In genomic region chr19:47467914-47468313, GRCh38 we compare ENCODE assay signal across 17 cellular contexts. TPM values are rescaled to one million over a fixed set of nuclear protein-coding genes. Genes with fewer than 3 reads are reported as not detected.
DNase-seq lines count a peak whose midpoint lies in the region; ATAC-seq, FAIRE-seq and TF ChIP-seq lines count a peak whose summit lies in the region.
"Had no signal": no experiment of that assay in that cellular context is flagged by ENCODE, and none has a peak within 500 bp of the region (broad histone marks: within the 10 kb centered on the region; RNA-seq: fewer than 3 reads in every experiment).

No MANE protein-coding gene starts in this region.

- H3K4me1 Mint-ChIP-seq in brain = peaks cover 71% of the 10 kb centered on the region

- peaks cover 0 to 1% (median 0%) of the 10 kb centered on the region in 5 experiments for H3K9me3 Mint-ChIP-seq in brain
- H3K9me3 Mint-ChIP-seq: CD8-positive, alpha-beta T cell had no signal

- peaks cover 23% of the 10 kb centered on the region for H3K27me3 Mint-ChIP-seq in brain

- peaks cover 10% of the 10 kb centered on the region for H3K36me3 Mint-ChIP-seq in brain
- H3K36me3 Mint-ChIP-seq: CD8-positive, alpha-beta T cell had no signal

- TF ChIP-seq EP300 in sigmoid colon (IDR thresholded peaks at IDR 0.05) = no peak

- in situ Hi-C loops in KBM-7 (cut with MboI; ENCODE audit: low pct_unique_long_range_greater_than_20kb, low sequenced_read_pairs) = no loop called here

- H3K27me3 ChIP-seq in H7 (ENCODE audit: control insufficient read depth, insufficient read depth, low read length) = peaks cover 22% of the 10 kb centered on the region
- peaks cover 0 to 8% (median 0%) of the 10 kb centered on the region in 3 donors for H3K27me3 ChIP-seq in sigmoid colon
- peaks cover 54% of the 10 kb centered on the region for H3K27me3 ChIP-seq in lower lobe of right lung (ENCODE audit: low read depth)

- TF ChIP-seq POLR2A in sigmoid colon (IDR thresholded peaks at IDR 0.05) = no peak

- H3K27ac ChIP-seq in kidney (ENCODE audit: low read depth in 2 of 2, low read length in 2 of 2) (no peak overlapping the region), sigmoid colon (peak overlapping the region in 3 of 4 donors; percentile 84 to 86 (median 85)), lower lobe of right lung (no peak overlapping the region)
- H3K27ac ChIP-seq: C4-2B had no signal

- 44 to 49% methylated on average over 9 of the region's 9 CpGs for WGBS in sigmoid colon, 2 donors

- H3K4me3 Mint-ChIP-seq in brain = peak overlapping the region; percentile 9 to 93 (median 39)
- H3K4me3 Mint-ChIP-seq: CD8-positive, alpha-beta T cell had no signal

- H3K36me3 ChIP-seq in H7 (replicated peaks; ENCODE audit: control insufficient read depth, insufficient read depth, low read length) (no peaks in the 10 kb centered on the region), kidney (ENCODE audit: control insufficient read depth in 1 of 2, insufficient read depth in 2 of 2, low read length in 2 of 2) (no peaks in the 10 kb centered on the region), sigmoid colon (peaks cover 0 to 10% (median 0%) of the 10 kb centered on the region in 4 donors), lower lobe of right lung (no peaks in the 10 kb centered on the region)
- H3K36me3 ChIP-seq: BE2C had no signal

- intact Hi-C loops in kidney (cut with DNase I) = no loop called here
- intact Hi-C loops in sigmoid colon (cut with DNase I) = no loop called here
- intact Hi-C loops in lower lobe of right lung (cut with DNase I) = no loop called here

- H3K27ac Mint-ChIP-seq in brain = peak overlapping the region in 2 of 5 experiments; percentile 42 to 81
- H3K27ac Mint-ChIP-seq: CD8-positive, alpha-beta T cell had no signal

- H3K9me3 ChIP-seq in kidney (ENCODE audit: control insufficient read depth in 1 of 2, low read length in 2 of 2) (no peaks in the 10 kb centered on the region), sigmoid colon (no peaks in the 10 kb centered on the region), lower lobe of right lung (no peaks in the 10 kb centered on the region)
- H3K9me3 ChIP-seq: BE2C had no signal

- TF ChIP-seq CTCF in brain (conservative IDR thresholded peaks at IDR 0.05) = no peak
- TF ChIP-seq CTCF in kidney (IDR thresholded peaks at IDR 0.05; ENCODE audit: borderline replicate concordance, extremely low read depth, insufficient read depth) = no peak
- TF ChIP-seq CTCF in sigmoid colon (IDR thresholded peaks at IDR 0.05) = no peak
- TF ChIP-seq CTCF in lower lobe of right lung (IDR thresholded peaks at IDR 0.05) = no peak

- H3K4me3 ChIP-seq in H7 (ENCODE audit: insufficient read depth, low read depth, low read length) = no peak overlapping the region
- H3K4me3 ChIP-seq in kidney (ENCODE audit: low read length in 2 of 2) = no peak overlapping the region
- H3K4me3 ChIP-seq in sigmoid colon = no peak overlapping the region
- no peak overlapping the region for H3K4me3 ChIP-seq in lower lobe of right lung

- no peak overlapping the region for H3K9ac ChIP-seq in kidney (ENCODE audit: low read length in 2 of 2)

- H3K4me1 ChIP-seq in kidney (ENCODE audit: control insufficient read depth in 1 of 2, insufficient read depth in 1 of 2, low read depth in 1 of 2, low read length in 2 of 2) (no peaks in the 10 kb centered on the region), sigmoid colon (peaks cover 0 to 48% (median 40%) of the 10 kb centered on the region in 4 donors), lower lobe of right lung (no peaks in the 10 kb centered on the region)

- DNase-seq in H7 = peak; percentile 72
- DNase-seq in kidney = peak; percentile 19
- no peak for DNase-seq in sigmoid colon
- DNase-seq in AG08396 (ENCODE audit: low spot score) = no peak
- DNase-seq in lower lobe of right lung = no peak
- no peak for DNase-seq in amniotic stem cell (lab: John Stamatoyannopoulos, UW)
- no peak for DNase-seq in KBM-7
- DNase-seq: BE2C; CD8-positive, alpha-beta T cell; COR-L47; GF-D8 had no signal

- no peak for FAIRE-seq in kidney (lab: Jason Lieb, UNC)
- FAIRE-seq: H54, HepG2, HTR-8/SVneo had no signal

- no peak for ATAC-seq in lower lobe of right lung
- ATAC-seq: CD8-positive, alpha-beta T cell; HepG2 had no signal

RNA-seq across cellular contexts. Expression of gene SLC8A2, which starts 3.8 kb away (rescaled TPM):
- 6.7 and 10.3 TPM in 2 replicates for total RNA-seq in H7 (2014; rRNA removed; shearing (Covaris generic))
- 23.3 TPM for polyA plus RNA-seq in brain (ENCODE audit: insufficient read depth, low read depth, low replicate concordance)
- total RNA-seq in kidney = 0.94 TPM
- polyA plus RNA-seq in kidney (ENCODE audit: insufficient read depth, low read depth, low replicate concordance) = not detected
- 10 to 100 TPM in 2 of 4 donors, 1 to 10 TPM in 2; 5.9 to 39.9 (median 19.0) TPM for total RNA-seq in sigmoid colon
- 1 to 10 TPM in 1 of 3 donors, not detected in 2; 1.1 TPM for polyA plus RNA-seq in sigmoid colon
- 0.27 TPM for total RNA-seq in lower lobe of right lung
- total RNA-seq: A172; CD8-positive, alpha-beta T cell had no signal
- polyA plus RNA-seq: HepG2 had no signal

RNA-seq across cellular contexts. Expression of gene KPTN, which starts 16.1 kb away (rescaled TPM):
- 9.9 and 10.5 TPM in 2 replicates for total RNA-seq in H7 (2014; rRNA removed; shearing (Covaris generic))
- polyA plus RNA-seq in brain (ENCODE audit: insufficient read depth, low read depth, low replicate concordance) (28.1 TPM), kidney (ENCODE audit: insufficient read depth, low read depth, low replicate concordance) (25.5 TPM), sigmoid colon (10 to 100 TPM in 1 of 3 donors, 1 to 10 TPM in 2; 4.8 to 12.2 (median 8.1) TPM)
- total RNA-seq in kidney (7.4 TPM), sigmoid colon (10 to 100 TPM in 1 of 4 donors, 1 to 10 TPM in 3; 4.4 to 10.0 (median 4.7) TPM), lower lobe of right lung (14.5 TPM)

RNA-seq across cellular contexts. Expression of gene NAPA, which starts 46.9 kb away (rescaled TPM):
- 82.1 and 98.3 TPM in 2 replicates for total RNA-seq in H7 (2014; rRNA removed; shearing (Covaris generic))
- polyA plus RNA-seq in brain (ENCODE audit: insufficient read depth, low read depth, low replicate concordance) (248 TPM), kidney (ENCODE audit: insufficient read depth, low read depth, low replicate concordance) (213 TPM), sigmoid colon (100 to 1,000 TPM in 2 of 3 donors, 10 to 100 TPM in 1; 94.2 to 139 (median 109) TPM)
- total RNA-seq in kidney (136 TPM), sigmoid colon (100 to 1,000 TPM in 1 of 4 donors, 10 to 100 TPM in 3; 84.9 to 167 (median 91.8) TPM), lower lobe of right lung (115 TPM)

RNA-seq across cellular contexts. Expression of gene MEIS3, which starts 48.6 kb away (rescaled TPM):
- total RNA-seq in H7 (2014; rRNA removed; shearing (Covaris generic)) = 87.0 and 134 TPM in 2 replicates
- polyA plus RNA-seq in brain (ENCODE audit: insufficient read depth, low read depth, low replicate concordance) (24.5 TPM), kidney (ENCODE audit: insufficient read depth, low read depth, low replicate concordance) (3.8 TPM), sigmoid colon (1 to 10 TPM in 2 of 3 donors, under 1 TPM in 1; 0.92 to 7.6 (median 7.2) TPM)
- total RNA-seq in kidney (7.6 TPM), sigmoid colon (10 to 100 TPM; 11.8 to 19.4 (median 13.4) TPM), lower lobe of right lung (5.3 TPM)
- total RNA-seq: CD8-positive, alpha-beta T cell had no signal

Comparison
In these comparisons a context has a peak if more than half of its experiments do, and no peak if none do; other contexts are left out.
1. DNase-seq: peak in H7 (single experiment) and kidney (single experiment); none in sigmoid colon (single experiment), AG08396 (single experiment), lower lobe of right lung (single experiment), amniotic stem cell (single experiment) and KBM-7 (single experiment).
2. H3K27ac ChIP-seq: peak in sigmoid colon (3 of 4); none in kidney (0 of 2) and lower lobe of right lung (single experiment).